Comparison of ENCODE assay signal across 8 cellular contexts in the genomic region with DNA sequence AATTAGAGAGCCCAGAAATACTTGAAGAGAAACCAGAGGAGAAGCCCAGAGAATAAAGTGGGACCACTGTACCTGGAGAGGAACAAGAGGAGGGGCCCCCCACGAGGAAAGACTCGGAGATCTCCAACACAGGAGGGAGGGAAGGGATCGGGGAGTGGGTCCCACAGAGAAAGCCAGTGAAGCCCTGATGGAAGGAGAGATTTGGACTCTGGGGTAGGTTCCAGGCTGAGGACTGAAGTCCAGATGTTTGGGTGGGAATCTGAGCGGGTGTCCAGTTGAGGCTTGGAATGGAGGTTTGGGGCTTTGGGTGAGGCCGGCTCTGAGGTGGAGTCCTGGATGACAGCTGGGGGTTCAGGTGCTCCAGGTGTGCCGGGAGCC. TPM values are rescaled to one million over a fixed set of nuclear protein-coding genes. Genes with fewer than 3 reads are reported as not detected.
DNase-seq lines count a peak whose midpoint lies in the region; TF ChIP-seq lines count a peak whose summit lies in the region.
"Had no signal": no experiment of that assay in that cellular context is flagged by ENCODE, and none has a peak within 500 bp of the region (broad histone marks: within the 10 kb centered on the region; RNA-seq: fewer than 3 reads in every experiment).

No MANE protein-coding gene starts in this region.

- H2AK5ac ChIP-seq in neuronal stem cell (ENCODE audit: low read depth, low read length), result no peak overlapping the region

- intact Hi-C loops in esophagus squamous epithelium (cut with DNase I) (no loop called here), thyroid gland (cut with DNase I) (loop anchor here (10.0 kb wide), 1 partner anchor 167 kb away; no protein-coding TSS in a partner anchor)

- no peak for TF ChIP-seq CTCF in Peyer's patch (IDR thresholded peaks at IDR 0.05)
- TF ChIP-seq CTCF in esophagus squamous epithelium (IDR thresholded peaks at IDR 0.05), result no peak
- no peak for TF ChIP-seq CTCF in thyroid gland (IDR thresholded peaks at IDR 0.05)

- DNase-seq in Peyer's patch (no peak), esophagus squamous epithelium (lab: John Stamatoyannopoulos, UW) (no peak), neuronal stem cell (ENCODE audit: low spot score) (no peak), thyroid gland (no peak), ureter (ENCODE audit: low spot score) (no peak), foreskin melanocyte (no peak), NCI-H2029 treated with DMSO at 0.1 percent for 48 hours (lab: John Stamatoyannopoulos, UW) (no peak)

- H3K4me1 ChIP-seq in Peyer's patch (peaks cover 0 to 22% (median 7%) of the 10 kb centered on the region in 4 donors), esophagus squamous epithelium (peaks cover 6 to 57% (median 23%) of the 10 kb centered on the region in 3 donors), neuronal stem cell (ENCODE audit: control insufficient read depth in 2 of 2, insufficient read depth in 1 of 2, low read depth in 1 of 2, low read length in 2 of 2) (peaks cover 2 to 5% of the 10 kb centered on the region in 2 donors), thyroid gland (peaks cover 11% of the 10 kb centered on the region in 2 donors)

- WGBS in esophagus squamous epithelium, 2 donors, result 42 to 43% methylated on average over 6 of the region's 6 CpGs
- WGBS in neuronal stem cell (ENCODE audit: extremely low coverage in 2 of 2, insufficient read length in 2 of 2, insufficient replicate concordance in 1 of 2), 2 donors, result no CpG with 5 or more reads among the region's 6 CpGs
- WGBS in thyroid gland, 2 donors, result 46 to 48% methylated on average over 6 of the region's 6 CpGs

- H3K18ac ChIP-seq in neuronal stem cell (ENCODE audit: low read length), result no peak overlapping the region

- H3K4me2 ChIP-seq in neuronal stem cell (ENCODE audit: insufficient read depth, low read length, poor library complexity, severe bottlenecking), result no peak overlapping the region

- H3K36me3 ChIP-seq in Peyer's patch (no peaks in the 10 kb centered on the region), esophagus squamous epithelium (no peaks in the 10 kb centered on the region), neuronal stem cell (replicated peaks in 1 of 2; ENCODE audit: control insufficient read depth in 2 of 2, insufficient read depth in 2 of 2, low read length in 2 of 2) (no peaks in the 10 kb centered on the region), thyroid gland (no peaks in the 10 kb centered on the region)

- no peak overlapping the region for H3K23ac ChIP-seq in neuronal stem cell (ENCODE audit: low read depth, low read length, poor library complexity)

- H3K9ac ChIP-seq in neuronal stem cell (ENCODE audit: low read depth, low read length, poor library complexity), result no peak overlapping the region

- H2BK12ac ChIP-seq in neuronal stem cell (ENCODE audit: low read length), result no peak overlapping the region

- no peak overlapping the region for H4K91ac ChIP-seq in neuronal stem cell (ENCODE audit: low read depth, low read length, poor library complexity)

- no peak overlapping the region for H2BK15ac ChIP-seq in neuronal stem cell (ENCODE audit: low read length)

- H4K8ac ChIP-seq in neuronal stem cell (ENCODE audit: low read depth, low read length), result no peak overlapping the region

- no peak overlapping the region for H3K27ac ChIP-seq in Peyer's patch
- peak overlapping the region; percentile 36 to 79 (median 66) for H3K27ac ChIP-seq in esophagus squamous epithelium
- no peak overlapping the region for H3K27ac ChIP-seq in neuronal stem cell (replicated peaks; ENCODE audit: low read length)
- H3K27ac ChIP-seq in thyroid gland, result peak overlapping the region in 1 of 3 donors; percentile 50

- H2BK5ac ChIP-seq in neuronal stem cell (ENCODE audit: low read length), result no peak overlapping the region

- H3K9me3 ChIP-seq in Peyer's patch, result no peaks in the 10 kb centered on the region
- H3K9me3 ChIP-seq in esophagus squamous epithelium, result no peaks in the 10 kb centered on the region
- peaks cover 0 to 3% of the 10 kb centered on the region in 2 donors for H3K9me3 ChIP-seq in neuronal stem cell (replicated peaks in 1 of 2; ENCODE audit: control insufficient read depth in 2 of 2, insufficient read depth in 1 of 2, low read depth in 1 of 2, low read length in 2 of 2)
- H3K9me3 ChIP-seq in thyroid gland, result no peaks in the 10 kb centered on the region

- H3K4ac ChIP-seq in neuronal stem cell (ENCODE audit: low read length), result no peak overlapping the region

- H3K27me3 ChIP-seq in Peyer's patch, result no peaks in the 10 kb centered on the region
- peaks cover 0 to 52% (median 0%) of the 10 kb centered on the region in 4 donors for H3K27me3 ChIP-seq in esophagus squamous epithelium
- peaks cover 10 to 56% (median 36%) of the 10 kb centered on the region in 3 experiments for H3K27me3 ChIP-seq in neuronal stem cell (ENCODE audit: control insufficient read depth in 3 of 3, insufficient read depth in 3 of 3, low read depth in 1 of 3, low read length in 3 of 3)
- no peaks in the 10 kb centered on the region for H3K27me3 ChIP-seq in thyroid gland

- TF ChIP-seq POLR2A in Peyer's patch (IDR thresholded peaks at IDR 0.05) (no peak), esophagus squamous epithelium (IDR thresholded peaks at IDR 0.05) (no peak), thyroid gland (IDR thresholded peaks at IDR 0.05) (no peak)

- peak overlapping the region; percentile 4 for H3K14ac ChIP-seq in neuronal stem cell (ENCODE audit: low read length)

- H3K79me1 ChIP-seq in neuronal stem cell (ENCODE audit: low read depth, low read length), result peaks cover 1% of the 10 kb centered on the region

- no peak overlapping the region for H2AFZ ChIP-seq in neuronal stem cell (ENCODE audit: low read length)

- H2BK120ac ChIP-seq in neuronal stem cell (ENCODE audit: low read depth, low read length), result no peak overlapping the region

- H3K4me3 ChIP-seq in Peyer's patch (peak overlapping the region in 3 of 4 donors; percentile 36 to 74 (median 66)), esophagus squamous epithelium (peak overlapping the region; percentile 41 to 77 (median 64)), neuronal stem cell (ENCODE audit: low read length in 2 of 2) (no peak overlapping the region), thyroid gland (replicated peaks in 1 of 3) (peak overlapping the region in 2 of 3 donors; percentile 44 to 50)

RNA-seq across cellular contexts. Expression of a gene that starts 32.7 kb away (rescaled TPM):
- total RNA-seq in Peyer's patch (10 to 100 TPM in 3 of 4 donors, 1 to 10 TPM in 1; 8.4 to 75.9 (median 33.1) TPM), esophagus squamous epithelium (10 to 100 TPM in 3 of 4 donors, 1 to 10 TPM in 1; 5.6 to 38.3 (median 12.9) TPM), thyroid gland (10 to 100 TPM; 40.2 to 69.6 (median 50.4) TPM), ureter (49.6 TPM)
- 1.7 TPM for polyA plus RNA-seq in neuronal stem cell (2013, experiment 1 of 2)
- 1.7 TPM for polyA plus RNA-seq in neuronal stem cell (2013, experiment 2 of 2)
- total RNA-seq: G401 had no signal

Comparison
In these comparisons a context has a peak if more than half of its experiments do, and no peak if none do; other contexts are left out.
1. H3K27ac ChIP-seq: peak in esophagus squamous epithelium (4 of 4); none in Peyer's patch (0 of 4) and neuronal stem cell (single experiment).
2. H3K4me3 ChIP-seq: peak in Peyer's patch (3 of 4), esophagus squamous epithelium (4 of 4) and thyroid gland (2 of 3); none in neuronal stem cell (0 of 2).